ENCODE assay signal across 32 cellular contexts in the genomic region with DNA sequence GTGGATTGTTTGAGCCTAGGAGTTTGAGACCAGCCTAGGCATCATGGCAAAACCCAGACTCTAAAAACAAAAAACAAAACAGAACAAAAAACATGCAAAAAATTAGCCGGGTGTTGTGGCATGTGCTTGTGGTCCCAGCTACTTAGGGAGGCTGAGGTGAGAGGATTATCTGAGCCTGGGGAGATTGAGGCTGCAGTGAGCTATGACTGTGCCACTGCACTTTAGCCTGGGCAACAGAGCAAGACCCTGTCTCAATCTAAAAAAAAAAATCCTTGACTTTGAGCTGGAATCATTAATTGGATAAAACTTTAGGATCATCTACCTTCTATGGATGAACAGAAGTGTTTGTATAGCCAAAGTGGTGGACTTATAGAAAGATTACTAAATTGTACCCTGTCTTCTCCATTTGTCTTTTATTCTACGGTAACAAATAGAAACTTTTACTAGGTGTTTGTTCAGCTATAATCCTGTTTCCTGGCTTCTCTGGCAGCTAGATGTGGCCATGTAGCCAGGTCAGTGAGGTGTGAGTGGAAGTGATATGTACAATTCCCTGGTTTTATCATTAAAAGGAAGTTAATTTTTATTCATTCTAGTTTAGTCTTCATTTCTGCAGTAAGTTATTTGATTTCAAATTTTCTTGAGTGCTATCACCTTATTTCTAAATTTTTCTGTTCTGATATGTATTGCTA.
"Had no signal": no experiment of that assay in that cellular context is flagged by ENCODE, and none has a peak within 500 bp of the region (broad histone marks: within the 10 kb centered on the region; RNA-seq: fewer than 3 reads in every experiment).

No MANE protein-coding gene starts in this region.

- H3K36me3 ChIP-seq: ascending aorta, breast epithelium, cardiac muscle cell, colonic mucosa, esophagus squamous epithelium had no signal

- H3K27ac ChIP-seq: ascending aorta, breast epithelium, cardiac muscle cell, colonic mucosa, epithelial cell of prostate, esophagus squamous epithelium had no signal

- H3K9me3 ChIP-seq: ascending aorta, breast epithelium, colonic mucosa, esophagus squamous epithelium had no signal

- H3K36me3 Mint-ChIP-seq: activated CD4-positive, alpha-beta memory T cell treated with anti-CD3 and anti-CD28 coated beads for 36 hours; activated naive CD4-positive, alpha-beta T cell treated with anti-CD3 and anti-CD28 coated beads, Interleukin-2, amount 10 ng/mL, durations not matched to agents 7 days and 5 days; activated naive CD4-positive, alpha-beta T cell treated with anti-CD3 and anti-CD28 coated beads, Interleukin-2, amount 50 U/mL, for 72 hours; brain had no signal

- H3K4me1 Mint-ChIP-seq: activated CD4-positive, alpha-beta T cell treated with anti-CD3 and anti-CD28 coated beads for 36 hours; activated naive CD4-positive, alpha-beta T cell treated with anti-CD3 and anti-CD28 coated beads, Interleukin-2, amount 10 ng/mL, durations not matched to agents 7 days and 5 days; brain had no signal

- DNase-seq: activated CD4-positive, alpha-beta memory T cell treated with anti-CD3 and anti-CD28 coated beads for 36 hours; activated CD4-positive, alpha-beta T cell treated with anti-CD3 and anti-CD28 coated beads for 36 hours; activated CD4-positive, alpha-beta T cell treated with anti-CD3 and anti-CD28 coated beads, Interleukin-2, amount 10 ng/mL, durations not matched to agents 24 days and 14 days; activated CD4-positive, CD25-positive, alpha-beta regulatory T cell; activated CD4-positive, CD25-positive, alpha-beta regulatory T cell treated with anti-CD3 and anti-CD28 coated beads, Interleukin-2, amount 50 U/mL, for 72 hours; activated CD8-positive, alpha-beta memory T cell treated with anti-CD3 and anti-CD28 coated beads, Interleukin-2, amount 50 U/mL, for 48 hours; activated CD8-positive, alpha-beta T cell treated with anti-CD3 and anti-CD28 coated beads, Interleukin-2, amount 10 ng/mL, durations not matched to agents 7 days and 5 days; activated gamma-delta T cell; activated naive CD4-positive, alpha-beta T cell; activated naive CD4-positive, alpha-beta T cell treated with anti-CD3 and anti-CD28 coated beads, Interleukin-2, amount 10 ng/mL, durations not matched to agents 7 days and 5 days; activated naive CD8-positive, alpha-beta T cell treated with anti-CD3 and anti-CD28 coated beads, Interleukin-2, amount 10 ng/mL, durations not matched to agents 7 days and 5 days; activated T-cell treated with anti-CD3 and anti-CD28 coated beads for 4 hours; activated T-cell treated with anti-CD3 and anti-CD28 coated beads, Interleukin-2, amount 50 U/mL, for 24 hours; activated T-cell treated with anti-CD3 and anti-CD28 coated beads, Interleukin-2, amount 50 U/mL, for 72 hours; central memory CD4-positive, alpha-beta T cell; cerebellar nuclear complex; colonic mucosa; effector CD8-positive, alpha-beta T cell; esophagus squamous epithelium; foreskin melanocyte; head of caudate nucleus; T1000 had no signal

- H3K4me1 ChIP-seq: ascending aorta, breast epithelium, colonic mucosa, esophagus squamous epithelium had no signal

- FAIRE-seq: endometrium, endothelial cell of umbilical vein had no signal

- ATAC-seq: activated CD4-positive, alpha-beta T cell treated with anti-CD3 and anti-CD28 coated beads for 36 hours; activated CD8-positive, alpha-beta T cell treated with anti-CD3 and anti-CD28 coated beads, Interleukin-2, amount 10 ng/mL, durations not matched to agents 7 days and 5 days; activated naive CD4-positive, alpha-beta T cell treated with anti-CD3 and anti-CD28 coated beads, Interleukin-2, amount 50 U/mL, for 72 hours; activated T-cell treated with anti-CD3 and anti-CD28 coated beads, Interleukin-2, amount 50 U/mL, for 72 hours had no signal

- H3K4me3 Mint-ChIP-seq: activated CD4-positive, alpha-beta memory T cell treated with anti-CD3 and anti-CD28 coated beads for 36 hours; activated CD4-positive, alpha-beta T cell treated with anti-CD3 and anti-CD28 coated beads for 36 hours; activated CD4-positive, alpha-beta T cell treated with anti-CD3 and anti-CD28 coated beads, Interleukin-2, amount 10 ng/mL, durations not matched to agents 24 days and 14 days; activated CD8-positive, alpha-beta T cell treated with anti-CD3 and anti-CD28 coated beads, Interleukin-2, amount 10 ng/mL, durations not matched to agents 7 days and 5 days; activated naive CD4-positive, alpha-beta T cell treated with anti-CD3 and anti-CD28 coated beads, Interleukin-2, amount 10 ng/mL, durations not matched to agents 7 days and 5 days; activated naive CD8-positive, alpha-beta T cell treated with anti-CD3 and anti-CD28 coated beads, Interleukin-2, amount 10 ng/mL, durations not matched to agents 7 days and 5 days; activated T-cell treated with anti-CD3 and anti-CD28 coated beads, Interleukin-2, amount 50 U/mL, for 24 hours; activated T-cell treated with anti-CD3 and anti-CD28 coated beads, Interleukin-2, amount 50 U/mL, for 72 hours; brain; T-helper 1 cell treated with Interleukin-12 subunit alpha and Interleukin-12 subunit beta and Interleukin-4 antibody, amounts not matched to agents 30 μg/mL and 1 μg/mL, for 36 hours; T-helper 2 cell treated with Interferon-gamma antibody and Interleukin-4, amounts not matched to agents 5 μg/mL and 100 μg/mL, for 36 hours had no signal

- H3K9me3 Mint-ChIP-seq: activated CD4-positive, alpha-beta memory T cell treated with anti-CD3 and anti-CD28 coated beads for 36 hours; activated naive CD4-positive, alpha-beta T cell treated with anti-CD3 and anti-CD28 coated beads, Interleukin-2, amount 10 ng/mL, durations not matched to agents 7 days and 5 days; activated naive CD4-positive, alpha-beta T cell treated with anti-CD3 and anti-CD28 coated beads, Interleukin-2, amount 50 U/mL, for 72 hours; activated naive CD8-positive, alpha-beta T cell treated with anti-CD3 and anti-CD28 coated beads, Interleukin-2, amount 10 ng/mL, durations not matched to agents 7 days and 5 days; activated T-cell treated with anti-CD3 and anti-CD28 coated beads, Interleukin-2, amount 50 U/mL, for 24 hours; activated T-cell treated with anti-CD3 and anti-CD28 coated beads, Interleukin-2, amount 50 U/mL, for 72 hours had no signal

- H3K27ac Mint-ChIP-seq: activated CD4-positive, alpha-beta memory T cell treated with anti-CD3 and anti-CD28 coated beads for 36 hours; activated CD4-positive, alpha-beta T cell treated with anti-CD3 and anti-CD28 coated beads for 36 hours; activated CD4-positive, alpha-beta T cell treated with anti-CD3 and anti-CD28 coated beads, Interleukin-2, amount 10 ng/mL, durations not matched to agents 24 days and 14 days; activated CD8-positive, alpha-beta T cell treated with anti-CD3 and anti-CD28 coated beads, Interleukin-2, amount 10 ng/mL, durations not matched to agents 7 days and 5 days; activated naive CD4-positive, alpha-beta T cell treated with anti-CD3 and anti-CD28 coated beads, Interleukin-2, amount 10 ng/mL, durations not matched to agents 7 days and 5 days; activated naive CD4-positive, alpha-beta T cell treated with anti-CD3 and anti-CD28 coated beads, Interleukin-2, amount 50 U/mL, for 72 hours; activated naive CD8-positive, alpha-beta T cell treated with anti-CD3 and anti-CD28 coated beads, Interleukin-2, amount 10 ng/mL, durations not matched to agents 7 days and 5 days; activated T-cell treated with anti-CD3 and anti-CD28 coated beads, Interleukin-2, amount 50 U/mL, for 24 hours; activated T-cell treated with anti-CD3 and anti-CD28 coated beads, Interleukin-2, amount 50 U/mL, for 72 hours; brain; T-helper 1 cell treated with Interleukin-12 subunit alpha and Interleukin-12 subunit beta and Interleukin-4 antibody, amounts not matched to agents 30 μg/mL and 1 μg/mL, for 36 hours; T-helper 2 cell treated with Interferon-gamma antibody and Interleukin-4, amounts not matched to agents 5 μg/mL and 100 μg/mL, for 36 hours had no signal

- H3K27me3 ChIP-seq: ascending aorta, breast epithelium, cardiac muscle cell, colonic mucosa had no signal

- H3K4me3 ChIP-seq: ascending aorta, breast epithelium, cardiac muscle cell, colonic mucosa, esophagus squamous epithelium had no signal
